19 cellular contexts compared by ENCODE assay signal in genomic region chr21:40331182-40331581, GRCh38.
"Had no signal": no experiment of that assay in that cellular context is flagged by ENCODE, and none has a peak within 500 bp of the region (broad histone marks: within the 10 kb centered on the region; RNA-seq: fewer than 3 reads in every experiment).

No MANE protein-coding gene starts in this region.

- H3K27ac Mint-ChIP-seq: activated CD8-positive, alpha-beta T cell treated with anti-CD3 and anti-CD28 coated beads for 36 hours; activated naive CD4-positive, alpha-beta T cell treated with anti-CD3 and anti-CD28 coated beads, Interleukin-2, amount 50 U/mL, for 24 hours; T-helper 17 cell; WTC11 had no signal

- H3K9me3 ChIP-seq: pancreas, transverse colon, vagina had no signal

- DNase-seq: activated CD4-positive, alpha-beta T cell treated with anti-CD3 and anti-CD28 coated beads for 4 hours; activated CD8-positive, alpha-beta T cell treated with anti-CD3 and anti-CD28 coated beads for 36 hours; activated effector memory CD4-positive, alpha-beta T cell treated with Interleukin-2 at 50 U/mL for 16 hours; activated T-cell treated with anti-CD3 and anti-CD28 coated beads, Interleukin-2, amount 50 U/mL, for 4 hours; central memory CD4-positive, alpha-beta T cell; effector CD8-positive, alpha-beta T cell; foreskin keratinocyte; left cardiac atrium; midbrain; pancreas; stimulated activated CD4-positive, alpha-beta T cell treated with anti-CD3 and anti-CD28 coated beads, Interleukin-4, amount 100 ng/mL, for 24 hours; stimulated activated naive CD4-positive, alpha-beta T cell treated with Interleukin-2 at 50 U/mL for 16 hours; T-helper 17 cell; transverse colon had no signal

- ATAC-seq: activated CD8-positive, alpha-beta T cell treated with anti-CD3 and anti-CD28 coated beads for 36 hours; activated T-cell treated with anti-CD3 and anti-CD28 coated beads, Interleukin-2, amount 50 U/mL, for 4 hours; foreskin keratinocyte; T-helper 17 cell; WTC11 had no signal

- H3K27me3 Mint-ChIP-seq: activated CD8-positive, alpha-beta T cell treated with anti-CD3 and anti-CD28 coated beads for 36 hours; activated naive CD4-positive, alpha-beta T cell treated with anti-CD3 and anti-CD28 coated beads, Interleukin-2, amount 50 U/mL, for 24 hours; T-helper 17 cell had no signal

- H3K4me1 Mint-ChIP-seq: activated naive CD4-positive, alpha-beta T cell treated with anti-CD3 and anti-CD28 coated beads, Interleukin-2, amount 50 U/mL, for 24 hours; T-helper 17 cell had no signal

- FAIRE-seq: pancreas had no signal

- H3K4me3 ChIP-seq: lung, pancreas, skin epidermis, transverse colon, vagina had no signal

- H3K4me3 Mint-ChIP-seq: activated CD8-positive, alpha-beta T cell treated with anti-CD3 and anti-CD28 coated beads for 36 hours; activated naive CD4-positive, alpha-beta T cell treated with anti-CD3 and anti-CD28 coated beads, Interleukin-2, amount 50 U/mL, for 24 hours; activated T-cell treated with anti-CD3 and anti-CD28 coated beads, Interleukin-2, amount 50 U/mL, for 4 hours; T-helper 17 cell; WTC11 had no signal

- H3K27ac ChIP-seq: foreskin keratinocyte, pancreas, skin epidermis, transverse colon, vagina had no signal

- H3K4me1 ChIP-seq: pancreas, transverse colon, vagina had no signal

- H3K36me3 Mint-ChIP-seq: activated naive CD4-positive, alpha-beta T cell treated with anti-CD3 and anti-CD28 coated beads, Interleukin-2, amount 50 U/mL, for 24 hours; WTC11 had no signal

- H3K27me3 ChIP-seq: foreskin keratinocyte, pancreas, transverse colon, vagina had no signal
